In genomic region chr3:58434170-58434507, GRCh38 we compare ENCODE assay signal across 8 cellular contexts. TPM values are rescaled to one million over a fixed set of nuclear protein-coding genes. Genes with fewer than 3 reads are reported as not detected.
DNase-seq lines count a peak whose midpoint lies in the region; ATAC-seq and TF ChIP-seq lines count a peak whose summit lies in the region.

No MANE protein-coding gene starts in this region.

- H2AFZ ChIP-seq in neuron (ENCODE audit: low read depth, low read length), result peak overlapping the region; percentile 52

- H3K36me3 ChIP-seq in effector memory CD4-positive, alpha-beta T cell (ENCODE audit: control insufficient read depth, insufficient read depth, low read length), result peaks cover 27% of the 10 kb centered on the region
- H3K36me3 ChIP-seq in neuron (ENCODE audit: insufficient read depth, low read length), result peaks cover 29% of the 10 kb centered on the region

- no peaks in the 10 kb centered on the region for H3K27me3 ChIP-seq in effector memory CD4-positive, alpha-beta T cell (replicated peaks; ENCODE audit: control insufficient read depth, insufficient read depth, low read length, poor library complexity, severe bottlenecking)
- no peaks in the 10 kb centered on the region for H3K27me3 ChIP-seq in neuron (ENCODE audit: insufficient read depth, low read length)

- H3K9me3 ChIP-seq in effector memory CD4-positive, alpha-beta T cell (ENCODE audit: control insufficient read depth, low read length), result no peaks in the 10 kb centered on the region
- H3K9me3 ChIP-seq in neuron (ENCODE audit: low read length), result no peaks in the 10 kb centered on the region

- intact Hi-C loops in lower leg skin (cut with DNase I; ENCODE audit: low total_unique reads), result no loop called here

- in situ Hi-C loops in G401 (cut with HindIII; ENCODE audit: low sequenced_read_pairs), result no loop called here

- TF ChIP-seq CTCF in C4-2B (conservative IDR thresholded peaks at IDR 0.05) (no peak), NB4 (IDR thresholded peaks at IDR 0.05; ENCODE audit: low read depth, low read length) (no peak), lower leg skin (IDR thresholded peaks at IDR 0.05) (no peak)

- H3K27ac ChIP-seq in C4-2B, result peak overlapping the region; percentile 92
- peak overlapping the region; percentile 24 for H3K27ac ChIP-seq in effector memory CD4-positive, alpha-beta T cell (ENCODE audit: insufficient read depth, low read length, poor library complexity, severe bottlenecking)

- TF ChIP-seq POLR2A in NB4 (IDR thresholded peaks at IDR 0.05; ENCODE audit: extremely low read depth, insufficient read length) (no peak), lower leg skin (IDR thresholded peaks at IDR 0.05) (no peak)

- peaks cover 17% of the 10 kb centered on the region for H3K4me1 ChIP-seq in effector memory CD4-positive, alpha-beta T cell (ENCODE audit: control insufficient read depth, insufficient read depth, low read length, poor library complexity, severe bottlenecking)
- H3K4me1 ChIP-seq in neuron (ENCODE audit: insufficient read depth, low read length), result peaks cover 15% of the 10 kb centered on the region

- H3K4me3 ChIP-seq in NB4 (ENCODE audit: low read depth, low read length), result peak overlapping the region; percentile 40
- H3K4me3 ChIP-seq in effector memory CD4-positive, alpha-beta T cell (ENCODE audit: insufficient read depth, low read depth, low read length, poor library complexity, severe bottlenecking), result peak overlapping the region; percentile 77
- peak overlapping the region; percentile 50 for H3K4me3 ChIP-seq in neuron (ENCODE audit: low read length)
- H3K4me3 ChIP-seq in lower leg skin (ENCODE audit: low read depth, poor library complexity, severe bottlenecking), result no peak overlapping the region

- ATAC-seq in GM18517 (IDR thresholded peaks at IDR 0.05; ENCODE audit: unreplicated experiment), result no peak
- ATAC-seq in HG02840 (IDR thresholded peaks at IDR 0.05; ENCODE audit: low FRiP score, unreplicated experiment), result no peak

- DNase-seq in NB4 (ENCODE audit: low read depth) (no peak), G401 (ENCODE audit: low spot score) (no peak), lower leg skin (ENCODE audit: low spot score in 2 of 2) (no peak)
- no peak for DNase-seq in effector memory CD4-positive, alpha-beta T cell

- WGBS in lower leg skin, 2 donors, result 55 to 60% methylated on average over 3 of the region's 3 CpGs

RNA-seq across cellular contexts. Expression of gene PDHB, which starts 0.5 kb away (rescaled TPM):
- total RNA-seq in G401 (2014; rRNA removed; shearing (Covaris generic)), result 341 and 345 TPM in 2 replicates
- 100 to 1,000 TPM in 2 of 4 donors, 10 to 100 TPM in 2; 36.9 to 112 (median 77.8) TPM for total RNA-seq in lower leg skin

RNA-seq across cellular contexts. Expression of gene KCTD6, which starts 57.8 kb away (rescaled TPM):
- total RNA-seq in G401 (2014; rRNA removed; shearing (Covaris generic)), result 15.1 and 17.5 TPM in 2 replicates
- total RNA-seq in lower leg skin, result 10 to 100 TPM in 3 of 4 donors, 1 to 10 TPM in 1; 9.4 to 14.8 (median 11.6) TPM
